15 cellular contexts compared by ENCODE assay signal in the genomic region with DNA sequence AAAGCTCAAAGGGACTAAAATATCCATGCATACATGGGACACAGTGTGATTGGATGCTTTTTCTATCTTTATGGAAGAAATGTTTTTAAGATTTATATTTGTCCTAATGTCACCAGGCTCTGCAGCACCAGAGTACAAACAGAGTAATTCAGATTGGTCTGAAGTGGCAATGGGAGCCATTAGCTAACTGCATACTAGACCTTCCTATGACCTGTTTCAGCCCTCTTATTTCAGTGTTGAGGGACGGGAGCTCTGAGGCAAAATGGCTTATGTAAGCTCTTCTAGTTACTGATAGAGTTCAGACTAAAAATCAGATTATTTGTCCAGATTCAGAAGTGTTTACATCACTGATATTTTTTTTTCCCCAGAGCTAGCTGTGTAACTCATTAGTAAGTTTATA. TPM values are rescaled to one million over a fixed set of nuclear protein-coding genes. Genes with fewer than 3 reads are reported as not detected.
DNase-seq lines count a peak whose midpoint lies in the region; ATAC-seq, FAIRE-seq and TF ChIP-seq lines count a peak whose summit lies in the region.
"Had no signal": no experiment of that assay in that cellular context is flagged by ENCODE, and none has a peak within 500 bp of the region (broad histone marks: within the 10 kb centered on the region; RNA-seq: fewer than 3 reads in every experiment).

No MANE protein-coding gene starts in this region.

- H3K27ac ChIP-seq in A673 (ENCODE audit: low read depth, low read length, poor library complexity, severe bottlenecking) = peak overlapping the region; percentile 32
- H3K27ac ChIP-seq: C4-2B, GM23248 had no signal

- H3K9me3 ChIP-seq in A673 (ENCODE audit: low read depth, low read length, poor library complexity, severe bottlenecking) = peaks cover 17% of the 10 kb centered on the region
- H3K9me3 ChIP-seq: BE2C had no signal

- no peak for DNase-seq in A673 (ENCODE audit: low spot score)
- DNase-seq in NCI-H69 (lab: John Stamatoyannopoulos, UW) = peak; percentile 8
- peak; percentile 2 for DNase-seq in inferior parietal cortex (ENCODE audit: extremely low spot score)
- DNase-seq in superior temporal gyrus (ENCODE audit: extremely low spot score) = peak; percentile 9
- DNase-seq in activated T-cell treated with anti-CD3 and anti-CD28 coated beads, Interleukin-2, amount 50 U/mL, for 4 hours = no peak
- no peak for DNase-seq in HTR-8/SVneo (ENCODE audit: insufficient read length, low spot score)
- DNase-seq: BE2C; CD4-positive, alpha-beta memory T cell; DND-41; GM23248; H7; IMR-90; KBM-7 had no signal

- no peak for FAIRE-seq in HTR-8/SVneo (lab: Jason Lieb, UNC)

- H3K4me3 ChIP-seq in A673 (ENCODE audit: low read depth, low read length, poor library complexity, severe bottlenecking) = peak overlapping the region; percentile 17
- H3K4me3 ChIP-seq: GM23248 had no signal

- H3K27me3 Mint-ChIP-seq in activated T-cell treated with anti-CD3 and anti-CD28 coated beads, Interleukin-2, amount 50 U/mL, for 4 hours (ENCODE audit: low read depth) = no peaks in the 10 kb centered on the region
- H3K27me3 Mint-ChIP-seq: CD4-positive, alpha-beta memory T cell had no signal

- no peak overlapping the region for H3K4me3 Mint-ChIP-seq in activated T-cell treated with anti-CD3 and anti-CD28 coated beads, Interleukin-2, amount 50 U/mL, for 4 hours

- H3K4me1 ChIP-seq in A673 (ENCODE audit: insufficient read depth, low read length, poor library complexity, severe bottlenecking) = peaks cover 19% of the 10 kb centered on the region
- H3K4me1 ChIP-seq: BE2C had no signal

- H3K36me3 Mint-ChIP-seq in activated T-cell treated with anti-CD3 and anti-CD28 coated beads, Interleukin-2, amount 50 U/mL, for 4 hours (ENCODE audit: insufficient read depth) = peaks cover 14% of the 10 kb centered on the region

- H3K9me3 Mint-ChIP-seq in activated T-cell treated with anti-CD3 and anti-CD28 coated beads, Interleukin-2, amount 50 U/mL, for 4 hours = peaks cover 5% of the 10 kb centered on the region
- H3K9me3 Mint-ChIP-seq: CD4-positive, alpha-beta memory T cell had no signal

- BruUV-seq in A673 (replicated peaks; lab: Mats Ljungman, UMichigan) = no TSS peak

- POLR2A ChIA-PET in A673 (lab: Charles Lee; ENCODE audit: low non-redundant PET) = no interaction called here

- CTCF ChIA-PET in A673 (lab: Charles Lee) = no interaction called here

- H3K4me1 Mint-ChIP-seq in activated T-cell treated with anti-CD3 and anti-CD28 coated beads, Interleukin-2, amount 50 U/mL, for 4 hours (ENCODE audit: low read depth) = peaks cover 23% of the 10 kb centered on the region

- no peaks in the 10 kb centered on the region for H3K27me3 ChIP-seq in A673 (replicated peaks; ENCODE audit: insufficient read depth, low read depth, low read length, poor library complexity)

- no peak for TF ChIP-seq CTCF in A673 (conservative IDR thresholded peaks at IDR 0.05; ENCODE audit: low read depth, low read length)

- intact Hi-C loops in A673 (cut with micrococcal nuclease; ENCODE audit: unreplicated experiment) = no loop called here

- ATAC-seq in HG03280 (IDR thresholded peaks at IDR 0.05; ENCODE audit: unreplicated experiment) = no peak
- no peak for ATAC-seq in activated T-cell treated with anti-CD3 and anti-CD28 coated beads, Interleukin-2, amount 50 U/mL, for 4 hours

- H3K36me3 ChIP-seq in A673 (ENCODE audit: insufficient read depth, low read length, poor library complexity, severe bottlenecking) = peaks cover 39% of the 10 kb centered on the region
- H3K36me3 ChIP-seq: BE2C had no signal

RNA-seq across cellular contexts. Expression of gene SLAIN1, which starts 4.9 kb away (rescaled TPM):
- 267 and 314 TPM in 2 replicates for total RNA-seq in A673 (2021)
- total RNA-seq in activated T-cell treated with anti-CD3 and anti-CD28 coated beads, Interleukin-2, amount 50 U/mL, for 4 hours = 10 to 100 TPM; 20.8 to 23.0 (median 22.0) TPM
- total RNA-seq: GM23248 had no signal

Comparison
In these comparisons a context has a peak if more than half of its experiments do, and no peak if none do; other contexts are left out.
1. DNase-seq: peak in NCI-H69 (single experiment), inferior parietal cortex (single experiment) and superior temporal gyrus (single experiment); none in A673 (single experiment), activated T-cell treated with anti-CD3 and anti-CD28 coated beads, Interleukin-2, amount 50 U/mL, for 4 hours (single experiment) and HTR-8/SVneo (single experiment).
2. RNA of gene SLAIN1, which starts 4.9 kb away (total RNA-seq): 267 to 314 TPM in A673; 20.8 to 23.0 TPM in activated T-cell treated with anti-CD3 and anti-CD28 coated beads, Interleukin-2, amount 50 U/mL, for 4 hours; every median in the first group is over 10 times any median in the second.